Comparison of ENCODE assay signal across 8 cellular contexts in the genomic region with DNA sequence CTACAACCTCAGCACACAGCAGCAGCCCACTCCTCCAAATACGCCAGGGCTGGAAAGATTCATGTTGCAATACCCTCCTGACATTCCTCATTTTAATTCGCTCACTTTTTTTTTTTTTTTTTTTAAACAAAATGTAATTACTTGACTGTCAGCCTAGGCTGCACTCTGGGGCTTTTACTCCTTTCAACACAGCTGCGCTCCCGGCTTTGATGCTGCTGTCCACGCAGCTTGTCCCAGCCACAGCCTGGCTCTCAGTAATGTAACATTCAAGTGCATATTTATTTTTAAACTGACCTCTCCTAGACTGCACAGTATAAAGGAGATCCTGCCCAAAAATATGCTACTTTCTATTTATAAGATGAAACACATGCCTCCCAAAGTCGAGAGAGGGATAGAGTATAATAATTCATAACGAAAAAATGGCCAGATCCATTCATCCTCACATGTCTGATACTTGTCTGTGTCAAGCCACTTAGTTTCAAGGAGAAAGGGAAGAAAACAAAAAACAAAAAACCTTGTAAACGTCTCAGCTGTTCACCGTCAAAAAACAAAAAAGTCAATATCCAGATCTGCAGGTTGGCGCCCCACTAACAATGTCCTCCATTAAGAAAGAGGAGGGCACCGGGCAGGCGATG. TPM values are rescaled to one million over a fixed set of nuclear protein-coding genes. Genes with fewer than 3 reads are reported as not detected.
DNase-seq lines count a peak whose midpoint lies in the region; ATAC-seq and TF ChIP-seq lines count a peak whose summit lies in the region.

No MANE protein-coding gene starts in this region.

- peaks cover 49% of the 10 kb centered on the region for H3K4me1 Mint-ChIP-seq in progenitor cell of endocrine pancreas (ENCODE audit: low read depth)

- H3K9me3 Mint-ChIP-seq in progenitor cell of endocrine pancreas (ENCODE audit: low read depth) = no peaks in the 10 kb centered on the region

- DNase-seq in SK-N-MC (ENCODE audit: low read depth, low spot score) = no peak
- peak; percentile 43 for DNase-seq in fibroblast of the aortic adventitia (ENCODE audit: low read depth)
- DNase-seq in progenitor cell of endocrine pancreas (ENCODE audit: low spot score, unreplicated experiment) = no peak
- DNase-seq in HPDE6-E6E7 (ENCODE audit: extremely low spot score) = no peak
- no peak for DNase-seq in NCI-H2029 (lab: John Stamatoyannopoulos, UW)
- no peak for DNase-seq in stimulated activated CD8-positive, alpha-beta memory T cell treated with anti-CD3 and anti-CD28 coated beads, Interleukin-4, amount 100 ng/mL, for 48 hours

- H3K27me3 Mint-ChIP-seq in progenitor cell of endocrine pancreas = no peaks in the 10 kb centered on the region

- H3K4me3 ChIP-seq in SK-N-MC (peak overlapping the region; percentile 97), fibroblast of the aortic adventitia (ENCODE audit: low read depth, low read length) (peak overlapping the region; percentile 92)

- TF ChIP-seq CTCF in fibroblast of the aortic adventitia (IDR thresholded peaks at IDR 0.05; ENCODE audit: insufficient read depth, low read length) (no peak), progenitor cell of endocrine pancreas (IDR thresholded peaks at IDR 0.05; ENCODE audit: unreplicated experiment) (no peak)

- peaks cover 23% of the 10 kb centered on the region for H3K4me1 ChIP-seq in ES-I3 (ENCODE audit: insufficient read depth, low read length)

- peak overlapping the region; percentile 81 for H3K27ac Mint-ChIP-seq in progenitor cell of endocrine pancreas

- no peak for ATAC-seq in GM19463 (IDR thresholded peaks at IDR 0.05; ENCODE audit: unreplicated experiment)

- no peaks in the 10 kb centered on the region; the same call in 1 of the 2 replicates for H3K36me3 ChIP-seq in ES-I3 (ENCODE audit: insufficient read depth, low read length)
- no peaks in the 10 kb centered on the region for H3K36me3 ChIP-seq in SK-N-MC (ENCODE audit: insufficient read depth, low read length)

- peak overlapping the region; percentile 88 for H3K9ac ChIP-seq in ES-I3 (ENCODE audit: low read depth, low read length)
- peak overlapping the region; percentile 55 for H3K9ac ChIP-seq in SK-N-MC (ENCODE audit: insufficient read length)

- peak overlapping the region; percentile 85 for H3K4me3 Mint-ChIP-seq in progenitor cell of endocrine pancreas (ENCODE audit: low read depth)

- peaks cover 4% of the 10 kb centered on the region for H3K36me3 Mint-ChIP-seq in progenitor cell of endocrine pancreas (ENCODE audit: insufficient read depth)

- H3K9me3 ChIP-seq in ES-I3 (ENCODE audit: control insufficient read depth, insufficient read depth, low read length) (no peaks in the 10 kb centered on the region), SK-N-MC (ENCODE audit: low read depth, low read length) (no peaks in the 10 kb centered on the region)

- no peak overlapping the region for H3K27ac ChIP-seq in SK-N-MC

RNA-seq across cellular contexts. Expression of a gene that starts 0.9 kb away (rescaled TPM):
- total RNA-seq in fibroblast of the aortic adventitia (ENCODE audit: low replicate concordance) = 30.5 and 34.7 TPM in 2 replicates
- 43.1 and 48.5 TPM in 2 replicates for total RNA-seq in progenitor cell of endocrine pancreas
